In genomic region chr4:112049119-112049518, GRCh38 we compare ENCODE assay signal across 7 cellular contexts.
DNase-seq lines count a peak whose midpoint lies in the region; ATAC-seq and FAIRE-seq lines count a peak whose summit lies in the region.
"Not testable (repeated sequence)": the region's sequence is repeated elsewhere in the genome, so short reads cannot be mapped to it uniquely, and the experiment has no call there.

No MANE protein-coding gene starts in this region.

- peak; percentile 85 for ATAC-seq in GM18520 (IDR thresholded peaks at IDR 0.05; ENCODE audit: unreplicated experiment)
- ATAC-seq in GM21381 (IDR thresholded peaks at IDR 0.05; ENCODE audit: unreplicated experiment) = peak; percentile 68
- ATAC-seq in GM21737 (IDR thresholded peaks at IDR 0.05; ENCODE audit: unreplicated experiment) = peak; percentile 71
- ATAC-seq in HG02870 (IDR thresholded peaks at IDR 0.05; ENCODE audit: unreplicated experiment) = peak; percentile 94
- ATAC-seq in HG03097 (IDR thresholded peaks at IDR 0.05; ENCODE audit: low FRiP score, unreplicated experiment) = peak; percentile 67
- ATAC-seq in HG03460 (IDR thresholded peaks at IDR 0.05; ENCODE audit: unreplicated experiment) = peak; percentile 68

- not testable (repeated sequence) for DNase-seq in GM19239 (ENCODE audit: insufficient read length, low spot score)

- FAIRE-seq in GM19239 (lab: Jason Lieb, UNC) = peak; percentile 54
